In genomic region chr7:135508853-135509588, GRCh38 we compare ENCODE assay signal across 8 cellular contexts. TPM values are rescaled to one million over a fixed set of nuclear protein-coding genes. Genes with fewer than 3 reads are reported as not detected.
DNase-seq lines count a peak whose midpoint lies in the region; ATAC-seq and TF ChIP-seq lines count a peak whose summit lies in the region.

No MANE protein-coding gene starts in this region.

- H3K4me1 Mint-ChIP-seq in central memory CD8-positive, alpha-beta T cell = peaks cover under 1% of the 10 kb centered on the region
- H3K4me1 Mint-ChIP-seq in stimulated activated naive B cell treated with anti-CD40 and anti-IgM and Interleukin-4, amounts not matched to agents 10 μg/mL and 1 μg/mL and 100 μg/mL, for 72 hours = peaks cover 2 to 16% of the 10 kb centered on the region in 2 donors

- peak; percentile 21 for ATAC-seq in HG03097 (IDR thresholded peaks at IDR 0.05; ENCODE audit: low FRiP score, unreplicated experiment)
- peak; percentile 22 for ATAC-seq in central memory CD8-positive, alpha-beta T cell (replicated peaks; ENCODE audit: extremely low read depth, poor library complexity, severe bottlenecking)
- ATAC-seq in left lung = peak; percentile 9
- ATAC-seq in stimulated activated naive B cell treated with anti-CD40 and anti-IgM and Interleukin-4, amounts not matched to agents 10 μg/mL and 1 μg/mL and 100 μg/mL, for 72 hours (replicated peaks) = peak; percentile 26 to 36

- H3K36me3 Mint-ChIP-seq in central memory CD8-positive, alpha-beta T cell (ENCODE audit: insufficient read depth) = no peaks in the 10 kb centered on the region
- H3K36me3 Mint-ChIP-seq in stimulated activated naive B cell treated with anti-CD40 and anti-IgM and Interleukin-4, amounts not matched to agents 10 μg/mL and 1 μg/mL and 100 μg/mL, for 72 hours = no peaks in the 10 kb centered on the region

- DNase-seq in GF-D8 (lab: John Stamatoyannopoulos, UW) = peak; percentile 30
- peak; percentile 41 to 64 for DNase-seq in SJCRH30
- DNase-seq in central memory CD8-positive, alpha-beta T cell (ENCODE audit: low spot score in 2 of 2) = peak; percentile 15 to 18
- DNase-seq in left lung = no peak
- DNase-seq in stimulated activated naive B cell treated with anti-CD40 and anti-IgM and Interleukin-4, amounts not matched to agents 10 μg/mL and 1 μg/mL and 100 μg/mL, for 72 hours = peak; percentile 7
- no peak for DNase-seq in GOT3 (lab: John Stamatoyannopoulos, UW)

- H3K9me3 ChIP-seq in SJCRH30 (replicated peaks) (no peaks in the 10 kb centered on the region), left lung (no peaks in the 10 kb centered on the region)

- no peak overlapping the region for H3K27ac Mint-ChIP-seq in central memory CD8-positive, alpha-beta T cell (ENCODE audit: low read depth)
- H3K27ac Mint-ChIP-seq in stimulated activated naive B cell treated with anti-CD40 and anti-IgM and Interleukin-4, amounts not matched to agents 10 μg/mL and 1 μg/mL and 100 μg/mL, for 72 hours = no peak overlapping the region

- H3K36me3 ChIP-seq in SJCRH30 (no peaks in the 10 kb centered on the region; the same call in 1 of the 2 replicates), left lung (no peaks in the 10 kb centered on the region)

- H3K4me3 Mint-ChIP-seq in central memory CD8-positive, alpha-beta T cell = no peak overlapping the region
- no peak overlapping the region for H3K4me3 Mint-ChIP-seq in stimulated activated naive B cell treated with anti-CD40 and anti-IgM and Interleukin-4, amounts not matched to agents 10 μg/mL and 1 μg/mL and 100 μg/mL, for 72 hours

- intact Hi-C loops in left lung (cut with DNase I) = no loop called here

- TF ChIP-seq CTCF in 22Rv1 (IDR thresholded peaks at IDR 0.05) (no peak), left lung (IDR thresholded peaks at IDR 0.05) (no peak)

- no peaks in the 10 kb centered on the region for H3K27me3 Mint-ChIP-seq in central memory CD8-positive, alpha-beta T cell
- H3K27me3 Mint-ChIP-seq in stimulated activated naive B cell treated with anti-CD40 and anti-IgM and Interleukin-4, amounts not matched to agents 10 μg/mL and 1 μg/mL and 100 μg/mL, for 72 hours = no peaks in the 10 kb centered on the region

- H3K4me3 ChIP-seq in SJCRH30 (peak overlapping the region; percentile 89), left lung (peak overlapping the region; percentile 66 to 77)

- H3K4me1 ChIP-seq in SJCRH30 = peaks cover 7% of the 10 kb centered on the region; the same call in 1 of the 2 replicates
- H3K4me1 ChIP-seq in left lung = peaks cover 4 to 37% of the 10 kb centered on the region in 2 donors

- H3K27me3 ChIP-seq in SJCRH30 (no peaks in the 10 kb centered on the region), left lung (no peaks in the 10 kb centered on the region)

- H3K9me3 Mint-ChIP-seq in central memory CD8-positive, alpha-beta T cell = no peaks in the 10 kb centered on the region
- H3K9me3 Mint-ChIP-seq in stimulated activated naive B cell treated with anti-CD40 and anti-IgM and Interleukin-4, amounts not matched to agents 10 μg/mL and 1 μg/mL and 100 μg/mL, for 72 hours = no peaks in the 10 kb centered on the region

- H3K27ac ChIP-seq in 22Rv1 = peak overlapping the region; percentile 65
- H3K27ac ChIP-seq in SJCRH30 = peak overlapping the region; percentile 81
- peak overlapping the region; percentile 91 to 92 for H3K27ac ChIP-seq in left lung

RNA-seq across cellular contexts. Expression of gene CNOT4, which starts 0.9 kb away (rescaled TPM):
- 27.7 and 34.3 TPM in 2 replicates for total RNA-seq in SJCRH30 (2014; rRNA removed; shearing (Covaris generic))
- total RNA-seq in left lung = 10 to 100 TPM; 21.6 to 21.8 TPM

RNA-seq across cellular contexts. Expression of gene NUP205, which starts 48.7 kb away (rescaled TPM):
- total RNA-seq in SJCRH30 (2014; rRNA removed; shearing (Covaris generic)) = 210 and 212 TPM in 2 replicates
- total RNA-seq in left lung = 10 to 100 TPM; 42.7 to 56.3 TPM

Comparison
In these comparisons a context has a peak if more than half of its experiments do, and no peak if none do; other contexts are left out.
1. DNase-seq: peak in GF-D8 (single experiment), SJCRH30 (2 of 2), central memory CD8-positive, alpha-beta T cell (2 of 2) and stimulated activated naive B cell treated with anti-CD40 and anti-IgM and Interleukin-4, amounts not matched to agents 10 μg/mL and 1 μg/mL and 100 μg/mL, for 72 hours (single experiment); none in left lung (0 of 2) and GOT3 (single experiment).
2. Peak in every context shown above with its lines, with median percentiles within 50 percentile points of each other: H3K27ac ChIP-seq and ATAC-seq.